ENCODE assay signal across 1 cellular context in the genomic region with DNA sequence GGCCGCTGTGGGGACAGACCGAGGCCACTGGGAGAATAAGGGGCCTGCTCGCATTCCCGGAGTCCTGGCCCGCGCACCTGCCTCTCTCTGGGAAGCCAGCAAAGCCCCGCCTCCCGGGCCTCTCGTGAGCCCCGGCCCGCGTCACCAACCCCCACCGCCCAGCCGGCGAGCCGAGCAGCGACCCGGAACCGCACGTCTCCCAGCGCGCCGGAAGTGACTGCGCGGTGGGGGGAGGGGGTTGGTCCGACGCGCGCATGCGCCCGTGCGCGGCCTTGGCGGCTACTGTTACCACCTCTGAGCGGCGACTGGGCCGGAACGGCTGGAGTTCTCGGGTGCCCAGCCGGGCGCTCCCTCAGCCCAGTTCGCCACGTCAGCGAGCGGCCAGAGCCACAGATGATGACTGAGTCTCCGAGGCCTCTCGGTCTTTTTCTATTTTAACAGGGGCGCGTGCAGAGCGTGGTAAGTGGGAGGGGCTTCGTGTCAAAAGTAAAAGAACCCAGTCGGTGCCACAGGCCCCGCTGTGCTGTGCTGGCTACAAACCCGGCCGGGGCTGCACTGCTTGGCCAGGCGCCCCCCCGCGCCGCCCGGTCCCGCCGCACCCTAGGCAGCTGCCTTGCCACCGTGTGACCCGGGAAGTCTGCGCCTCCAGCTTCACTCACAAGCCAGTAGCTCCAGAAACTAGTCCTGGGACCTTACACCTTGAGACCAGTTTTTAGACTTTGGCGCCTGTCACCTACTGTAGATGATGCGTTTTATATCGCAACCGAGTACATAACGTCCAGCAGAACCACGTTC.
TF ChIP-seq lines count a peak whose summit lies in the region.

A gene with protein sequence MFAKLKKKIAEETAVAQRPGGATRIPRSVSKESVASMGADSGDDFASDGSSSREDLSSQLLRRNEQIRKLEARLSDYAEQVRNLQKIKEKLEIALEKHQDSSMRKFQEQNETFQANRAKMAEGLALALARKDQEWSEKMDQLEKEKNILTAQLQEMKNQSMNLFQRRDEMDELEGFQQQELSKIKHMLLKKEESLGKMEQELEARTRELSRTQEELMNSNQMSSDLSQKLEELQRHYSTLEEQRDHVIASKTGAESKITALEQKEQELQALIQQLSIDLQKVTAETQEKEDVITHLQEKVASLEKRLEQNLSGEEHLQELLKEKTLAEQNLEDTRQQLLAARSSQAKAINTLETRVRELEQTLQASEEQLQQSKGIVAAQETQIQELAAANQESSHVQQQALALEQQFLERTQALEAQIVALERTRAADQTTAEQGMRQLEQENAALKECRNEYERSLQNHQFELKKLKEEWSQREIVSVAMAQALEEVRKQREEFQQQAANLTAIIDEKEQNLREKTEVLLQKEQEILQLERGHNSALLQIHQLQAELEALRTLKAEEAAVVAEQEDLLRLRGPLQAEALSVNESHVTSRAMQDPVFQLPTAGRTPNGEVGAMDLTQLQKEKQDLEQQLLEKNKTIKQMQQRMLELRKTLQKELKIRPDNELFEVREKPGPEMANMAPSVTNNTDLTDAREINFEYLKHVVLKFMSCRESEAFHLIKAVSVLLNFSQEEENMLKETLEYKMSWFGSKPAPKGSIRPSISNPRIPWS (minus strand): TSS at position 190 of the 795 bp plus-strand sequence. CDS start 2,372 bp downstream, outside the sequence.

TF ChIP-seq in SK-N-SH, 30 proteins besides CTCF, POLR2A, EP300 and RAD21 (continued from another document):
- TF ChIP-seq TEAD4 (IDR thresholded peaks at IDR 0.05; ENCODE audit: borderline replicate concordance, insufficient read depth) (no peak), GABPA (IDR thresholded peaks at IDR 0.05; ENCODE audit: low read depth) (peak; percentile 95), MXI1 (IDR thresholded peaks at IDR 0.05; ENCODE audit: low read depth, low read length) (peak; percentile 85), YY1 (IDR thresholded peaks at IDR 0.05; ENCODE audit: low read depth) (no peak), SIN3A (IDR thresholded peaks at IDR 0.05; ENCODE audit: borderline replicate concordance, low read depth, low read length) (0 out of 2 replicates have a peak, but pooled peaks have one; percentile 33), RXRA (IDR thresholded peaks at IDR 0.05; ENCODE audit: borderline replicate concordance, low read depth) (no peak; the same call in 1 of the 2 replicates), CHD2 (IDR thresholded peaks at IDR 0.05; ENCODE audit: low read length, partially characterized antibody) (peak; percentile 97), MEF2A (IDR thresholded peaks at IDR 0.05; ENCODE audit: borderline replicate concordance, low read depth) (no peak), JUND (IDR thresholded peaks at IDR 0.05) (no peak), FOXJ3 (CRISPR knock-in tag; IDR thresholded peaks at IDR 0.05) (no peak), TCF12 (IDR thresholded peaks at IDR 0.05) (no peak), RFX5 (IDR thresholded peaks at IDR 0.05; ENCODE audit: low read length) (peak; percentile 52; the same call in 1 of the 2 replicates), SMC3 (IDR thresholded peaks at IDR 0.05; ENCODE audit: low read depth, low read length) (0 out of 2 replicates have a peak, but pooled peaks have one; percentile 1), TAF1 (IDR thresholded peaks at IDR 0.05; ENCODE audit: borderline replicate concordance, low read depth, low read length) (peak; percentile 81), ELF1 (IDR thresholded peaks at IDR 0.05) (peak; percentile 84), FOXM1 (IDR thresholded peaks at IDR 0.05; ENCODE audit: low read depth) (peak; percentile 62; the same call in 1 of the 2 replicates)
- TF ChIP-seq, protein P1, sequence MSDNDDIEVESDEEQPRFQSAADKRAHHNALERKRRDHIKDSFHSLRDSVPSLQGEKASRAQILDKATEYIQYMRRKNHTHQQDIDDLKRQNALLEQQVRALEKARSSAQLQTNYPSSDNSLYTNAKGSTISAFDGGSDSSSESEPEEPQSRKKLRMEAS (IDR thresholded peaks at IDR 0.05; ENCODE audit: low read depth) = peak; percentile 78; the same call in 1 of the 2 replicates
- TF ChIP-seq, protein P2, sequence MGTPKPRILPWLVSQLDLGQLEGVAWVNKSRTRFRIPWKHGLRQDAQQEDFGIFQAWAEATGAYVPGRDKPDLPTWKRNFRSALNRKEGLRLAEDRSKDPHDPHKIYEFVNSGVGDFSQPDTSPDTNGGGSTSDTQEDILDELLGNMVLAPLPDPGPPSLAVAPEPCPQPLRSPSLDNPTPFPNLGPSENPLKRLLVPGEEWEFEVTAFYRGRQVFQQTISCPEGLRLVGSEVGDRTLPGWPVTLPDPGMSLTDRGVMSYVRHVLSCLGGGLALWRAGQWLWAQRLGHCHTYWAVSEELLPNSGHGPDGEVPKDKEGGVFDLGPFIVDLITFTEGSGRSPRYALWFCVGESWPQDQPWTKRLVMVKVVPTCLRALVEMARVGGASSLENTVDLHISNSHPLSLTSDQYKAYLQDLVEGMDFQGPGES (IDR thresholded peaks at IDR 0.05; ENCODE audit: low read depth, low read length) = no peak
- TF ChIP-seq, protein P3, sequence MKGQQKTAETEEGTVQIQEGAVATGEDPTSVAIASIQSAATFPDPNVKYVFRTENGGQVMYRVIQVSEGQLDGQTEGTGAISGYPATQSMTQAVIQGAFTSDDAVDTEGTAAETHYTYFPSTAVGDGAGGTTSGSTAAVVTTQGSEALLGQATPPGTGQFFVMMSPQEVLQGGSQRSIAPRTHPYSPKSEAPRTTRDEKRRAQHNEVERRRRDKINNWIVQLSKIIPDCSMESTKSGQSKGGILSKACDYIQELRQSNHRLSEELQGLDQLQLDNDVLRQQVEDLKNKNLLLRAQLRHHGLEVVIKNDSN (IDR thresholded peaks at IDR 0.05; ENCODE audit: borderline replicate concordance, low read depth) = peak; percentile 37; the same call in 1 of the 2 replicates
- TF ChIP-seq, protein P4, sequence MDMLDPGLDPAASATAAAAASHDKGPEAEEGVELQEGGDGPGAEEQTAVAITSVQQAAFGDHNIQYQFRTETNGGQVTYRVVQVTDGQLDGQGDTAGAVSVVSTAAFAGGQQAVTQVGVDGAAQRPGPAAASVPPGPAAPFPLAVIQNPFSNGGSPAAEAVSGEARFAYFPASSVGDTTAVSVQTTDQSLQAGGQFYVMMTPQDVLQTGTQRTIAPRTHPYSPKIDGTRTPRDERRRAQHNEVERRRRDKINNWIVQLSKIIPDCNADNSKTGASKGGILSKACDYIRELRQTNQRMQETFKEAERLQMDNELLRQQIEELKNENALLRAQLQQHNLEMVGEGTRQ (IDR thresholded peaks at IDR 0.05; ENCODE audit: borderline replicate concordance, low read depth, low read length) = no peak
- TF ChIP-seq, protein P5, sequence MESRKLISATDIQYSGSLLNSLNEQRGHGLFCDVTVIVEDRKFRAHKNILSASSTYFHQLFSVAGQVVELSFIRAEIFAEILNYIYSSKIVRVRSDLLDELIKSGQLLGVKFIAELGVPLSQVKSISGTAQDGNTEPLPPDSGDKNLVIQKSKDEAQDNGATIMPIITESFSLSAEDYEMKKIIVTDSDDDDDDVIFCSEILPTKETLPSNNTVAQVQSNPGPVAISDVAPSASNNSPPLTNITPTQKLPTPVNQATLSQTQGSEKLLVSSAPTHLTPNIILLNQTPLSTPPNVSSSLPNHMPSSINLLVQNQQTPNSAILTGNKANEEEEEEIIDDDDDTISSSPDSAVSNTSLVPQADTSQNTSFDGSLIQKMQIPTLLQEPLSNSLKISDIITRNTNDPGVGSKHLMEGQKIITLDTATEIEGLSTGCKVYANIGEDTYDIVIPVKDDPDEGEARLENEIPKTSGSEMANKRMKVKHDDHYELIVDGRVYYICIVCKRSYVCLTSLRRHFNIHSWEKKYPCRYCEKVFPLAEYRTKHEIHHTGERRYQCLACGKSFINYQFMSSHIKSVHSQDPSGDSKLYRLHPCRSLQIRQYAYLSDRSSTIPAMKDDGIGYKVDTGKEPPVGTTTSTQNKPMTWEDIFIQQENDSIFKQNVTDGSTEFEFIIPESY (IDR thresholded peaks at IDR 0.05; ENCODE audit: borderline replicate concordance, low read depth) = no peak
TF ChIP-seq in SK-N-SH: peak in this region for 14.
